ENCODE assay signal across 8 cellular contexts in the genomic region with DNA sequence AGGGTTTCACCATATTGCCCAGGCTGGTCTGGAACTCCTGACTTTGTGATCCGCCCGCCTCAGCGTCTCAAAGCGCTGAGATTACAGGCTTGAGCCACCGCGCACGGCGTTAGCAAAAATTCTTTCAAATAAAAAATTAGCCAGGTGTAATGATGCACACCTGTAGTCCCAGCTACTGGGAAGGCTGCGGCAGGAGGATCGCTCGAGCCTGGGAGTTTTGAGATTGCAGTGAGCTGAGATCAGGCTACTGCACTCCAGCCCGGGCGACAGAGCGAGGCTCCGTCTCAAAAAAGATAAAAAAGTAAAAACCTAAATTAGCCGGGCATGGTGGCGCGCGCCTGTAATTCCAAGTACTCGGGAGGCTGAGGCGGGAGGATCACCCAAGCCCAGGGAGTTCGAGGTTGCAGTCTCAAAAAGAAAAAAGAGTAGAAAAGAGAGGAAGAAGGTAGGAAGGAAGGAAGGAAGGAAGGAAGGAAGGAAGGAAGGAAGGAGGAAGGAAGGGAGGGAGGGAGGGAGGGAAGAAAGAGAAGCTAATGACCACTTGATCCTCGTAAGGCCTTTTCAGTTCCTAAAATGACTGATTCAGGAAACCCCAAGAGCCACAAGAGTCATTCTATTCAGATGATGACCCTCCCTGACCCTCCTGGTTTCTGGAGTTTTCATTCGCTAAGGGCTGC. TPM values are rescaled to one million over a fixed set of nuclear protein-coding genes. Genes with fewer than 3 reads are reported as not detected.
DNase-seq lines count a peak whose midpoint lies in the region; ATAC-seq, FAIRE-seq and TF ChIP-seq lines count a peak whose summit lies in the region.

No MANE protein-coding gene starts in this region.

- H3K79me2 ChIP-seq in GM12878 (ENCODE audit: control insufficient read depth, insufficient read depth, low read length) (no peaks in the 10 kb centered on the region), mesendoderm (ENCODE audit: control insufficient read depth, insufficient read depth, low read length) (no peaks in the 10 kb centered on the region)

- H3K4me3 ChIP-seq in BLaER1 treated with 17β-estradiol and CSF1 and Interleukin-3, amounts not matched to agents 10 nM and 100 nM: peak overlapping the region; percentile 59 to 78 (median 68)
- H3K4me3 ChIP-seq in GM12878 (peak overlapping the region; percentile 58; the same call in 1 of the 2 replicates), mesendoderm (ENCODE audit: low read length) (no peak overlapping the region)

- intact Hi-C loops in GM12878 (cut with micrococcal nuclease; ENCODE audit: unreplicated experiment): loop anchor here (5.0 kb wide), 1 partner anchor 70 kb away; no protein-coding TSS in a partner anchor

- SMC1A ChIA-PET in GM12878 (lab: Charles Lee; ENCODE audit: uncharacterized antibody, unreplicated experiment): no interaction called here

- TF ChIP-seq EP300 in GM12878 (IDR thresholded peaks at IDR 0.05; ENCODE audit: borderline replicate concordance in 1 of 2, control insufficient read depth in 1 of 2, low read depth in 2 of 2, low read length in 2 of 2): 0 out of 4 replicates have a peak, but pooled peaks of 1 of the 2 experiments have one; percentile 17

- POLR2A ChIA-PET in GM12878 (lab: Charles Lee): no interaction called here

- H3K36me3 ChIP-seq in BLaER1 treated with 17β-estradiol and CSF1 and Interleukin-3, amounts not matched to agents 10 nM and 100 nM: no peaks in the 10 kb centered on the region
- H3K36me3 ChIP-seq in GM12878 (ENCODE audit: control insufficient read depth in 2 of 2, insufficient read depth in 2 of 2, low read length in 1 of 2) (no peaks in the 10 kb centered on the region), mesendoderm (ENCODE audit: control insufficient read depth, insufficient read depth, low read length) (no peaks in the 10 kb centered on the region)

- no peak for TF ChIP-seq RAD21 in GM12878 (IDR thresholded peaks at IDR 0.05; ENCODE audit: insufficient read depth, low read depth, low read length)

- peak overlapping the region; percentile 74 to 91 (median 84) for H3K4me3 Mint-ChIP-seq in IgD-negative memory B cell

- H3K4me1 Mint-ChIP-seq in IgD-negative memory B cell: peaks cover 1 to 8% (median 3%) of the 10 kb centered on the region in 3 donors

- no peaks in the 10 kb centered on the region for H3K79me1 ChIP-seq in mesendoderm (ENCODE audit: low read length)

- RAD21 ChIA-PET in GM12878 (lab: Charles Lee; ENCODE audit: unreplicated experiment): interaction anchor here (1.8 kb wide), 1 partner anchor 71 kb away, joined by 7 read pairs; no protein-coding TSS in a partner anchor

- in situ Hi-C loops in GM12878 (cut with MboI): no loop called here

- peaks cover 0 to 2% (median 0%) of the 10 kb centered on the region in 3 donors for H3K9me3 Mint-ChIP-seq in IgD-negative memory B cell

- FAIRE-seq in GM12878 (lab: Jason Lieb, UNC): no peak

- H3K18ac ChIP-seq in mesendoderm (ENCODE audit: low read length): peak overlapping the region; percentile 33

- H3K27me3 Mint-ChIP-seq in IgD-negative memory B cell: peaks cover 2% of the 10 kb centered on the region

- no peak overlapping the region for H3K23ac ChIP-seq in mesendoderm (ENCODE audit: low read length)

- ATAC-seq in GM21381 (IDR thresholded peaks at IDR 0.05; ENCODE audit: unreplicated experiment): peak; percentile 41
- peak; percentile 77 for ATAC-seq in GM12878

- no peak for TF ChIP-seq POLR2A in GM12878 (IDR thresholded peaks at IDR 0.05; ENCODE audit: low read depth, low read length)

- peak overlapping the region; percentile 49 for H3K56ac ChIP-seq in mesendoderm (ENCODE audit: low read length)

- DNase-seq in GM12878 (ENCODE audit: low read depth, low spot score) (no peak), mesendoderm (no peak), HT-29 (ENCODE audit: low spot score) (no peak), NCI-H1092 treated with DMSO at 0.1 percent for 48 hours (lab: John Stamatoyannopoulos, UW) (no peak)
- DNase-seq in activated CD8-positive, alpha-beta memory T cell treated with anti-CD3 and anti-CD28 coated beads for 24 hours: no peak

- H3K4me1 ChIP-seq in BLaER1 treated with 17β-estradiol and CSF1 and Interleukin-3, amounts not matched to agents 10 nM and 100 nM: peaks cover 25 to 48% (median 39%) of the 10 kb centered on the region in 10 experiments
- H3K4me1 ChIP-seq in GM12878 (ENCODE audit: control insufficient read depth, insufficient read depth, low read length): peaks cover 3% of the 10 kb centered on the region; the same call in 1 of the 2 replicates
- H3K4me1 ChIP-seq in mesendoderm (ENCODE audit: control insufficient read depth, low read depth, low read length): no peaks in the 10 kb centered on the region

- H3K27ac Mint-ChIP-seq in IgD-negative memory B cell: peak overlapping the region in 2 of 3 donors; percentile 31 to 67

- peak overlapping the region; percentile 31 for H2BK120ac ChIP-seq in mesendoderm (ENCODE audit: low read depth, low read length)

- H2BK15ac ChIP-seq in mesendoderm (replicated peaks; ENCODE audit: low read depth): no peak overlapping the region

- no peaks in the 10 kb centered on the region for H4K20me1 ChIP-seq in BLaER1 treated with 17β-estradiol and CSF1 and Interleukin-3, amounts not matched to agents 10 nM and 100 nM
- no peaks in the 10 kb centered on the region for H4K20me1 ChIP-seq in GM12878 (ENCODE audit: control insufficient read depth, insufficient read depth)

- peak overlapping the region; percentile 73 to 95 (median 87) for H3K9ac ChIP-seq in BLaER1 treated with 17β-estradiol and CSF1 and Interleukin-3, amounts not matched to agents 10 nM and 100 nM
- H3K9ac ChIP-seq in GM12878 (ENCODE audit: control insufficient read depth, insufficient read depth, low read length) (no peak overlapping the region; the same call in 1 of the 2 replicates), mesendoderm (ENCODE audit: low read length) (no peak overlapping the region)

- H3K27ac ChIP-seq in BLaER1 treated with 17β-estradiol and CSF1 and Interleukin-3, amounts not matched to agents 10 nM and 100 nM: peak overlapping the region; percentile 84 to 98 (median 91)
- no peak overlapping the region; the same call in 1 of the 2 replicates for H3K27ac ChIP-seq in GM12878 (ENCODE audit: control insufficient read depth, insufficient read depth)
- peak overlapping the region; percentile 78 for H3K27ac ChIP-seq in mesendoderm (ENCODE audit: low read depth, low read length)

- 90% methylated on average over 24 of the region's 24 CpGs for WGBS in GM12878 (ENCODE audit: insufficient coverage, insufficient replicate concordance, low lambda C conversion rate, missing lambda C conversion rate)
- no CpG with 5 or more reads among the region's 24 CpGs for WGBS in mesendoderm (ENCODE audit: extremely low coverage, insufficient coverage, low lambda C conversion rate)

- peak overlapping the region; percentile 31 for H4K8ac ChIP-seq in mesendoderm (ENCODE audit: low read depth, low read length)

- CTCF ChIA-PET in GM12878 (lab: Yijun Ruan, JAX): no interaction called here

- no peak overlapping the region for H3K4ac ChIP-seq in mesendoderm (ENCODE audit: low read depth, low read length)

- no TSS peak for BruUV-seq in GM12878 (replicated peaks; lab: Mats Ljungman, UMichigan)

- TF ChIP-seq CTCF in GM12878 (IDR thresholded peaks at IDR 0.05 in 2 of 3, conservative IDR thresholded peaks at IDR 0.05 in 1 of 3; ENCODE audit: control insufficient read depth in 2 of 3, extremely low read depth in 1 of 3, insufficient read depth in 1 of 3, low read depth in 3 of 3, low read length in 3 of 3): no peak

- no peak overlapping the region for H4K5ac ChIP-seq in mesendoderm (ENCODE audit: low read length)

- H3K4me2 ChIP-seq in BLaER1 treated with 17β-estradiol and CSF1 and Interleukin-3, amounts not matched to agents 10 nM and 100 nM: peak overlapping the region; percentile 90 to 99 (median 95)
- H3K4me2 ChIP-seq in GM12878 (ENCODE audit: control insufficient read depth, insufficient read depth) (peak overlapping the region; percentile 93), mesendoderm (ENCODE audit: low read length) (no peak overlapping the region)

- H2AK5ac ChIP-seq in mesendoderm (ENCODE audit: low read length): no peak overlapping the region

- peaks cover 0 to 16% (median 0%) of the 10 kb centered on the region in 11 experiments; a peak in 4 of 22 replicates for H3K27me3 ChIP-seq in BLaER1 treated with 17β-estradiol and CSF1 and Interleukin-3, amounts not matched to agents 10 nM and 100 nM
- H3K27me3 ChIP-seq in GM12878 (replicated peaks in 1 of 2; ENCODE audit: control insufficient read depth in 2 of 2, insufficient read depth in 2 of 2, low read length in 1 of 2) (peaks cover 0 to 2% of the 10 kb centered on the region in 2 experiments; a peak in 1 of 4 replicates), mesendoderm (ENCODE audit: insufficient read depth, low read length, poor library complexity) (no peaks in the 10 kb centered on the region)

- no peak overlapping the region for H2BK5ac ChIP-seq in mesendoderm (ENCODE audit: low read length)

- peaks cover 0 to 9% (median 6%) of the 10 kb centered on the region in 11 experiments; a peak in 10 of 22 replicates for H3K9me3 ChIP-seq in BLaER1 treated with 17β-estradiol and CSF1 and Interleukin-3, amounts not matched to agents 10 nM and 100 nM (replicated peaks in 1 of 11)
- H3K9me3 ChIP-seq in GM12878 (replicated peaks; ENCODE audit: control insufficient read depth, insufficient read depth, low read length): no peaks in the 10 kb centered on the region; the same call in 2 of the 3 replicates

- peak overlapping the region; percentile 84; the same call in 1 of the 2 replicates for H2AFZ ChIP-seq in GM12878 (ENCODE audit: control insufficient read depth, low read depth, low read length)

- H3K36me3 Mint-ChIP-seq in IgD-negative memory B cell: no peaks in the 10 kb centered on the region

RNA-seq across cellular contexts. Expression of a gene that starts 59.2 kb away (rescaled TPM):
- not detected for polyA plus RNA-seq in IgD-negative memory B cell
- total RNA-seq in GM12878 (2013; cell fraction: nucleolus; rRNA removed): not detected in 2 replicates
- not detected in 2 replicates for total RNA-seq in GM12878 (2014; rRNA removed)
- total RNA-seq in GM12878 (2014; rRNA removed; fragmentation: Illumina TruSeq; extraction: Trizol): not detected in 2 replicates
- not detected in 2 replicates for total RNA-seq in GM12878 (2021)
- polyA plus RNA-seq in GM12878 (2011; ENCODE audit: low read depth): 0.05 TPM
- not detected in 2 replicates for polyA plus RNA-seq in GM12878 (2011; rRNA removed)
- not detected in 2 replicates for polyA plus RNA-seq in GM12878 (2011; cell fraction: cytosol; rRNA removed)
- polyA plus RNA-seq in GM12878 (2011; cell fraction: nucleus; rRNA removed): not detected in 2 replicates
- not detected in 2 replicates for polyA plus RNA-seq in GM12878 (2012)
- polyA plus RNA-seq in GM12878 (2014; fragmentation: Illumina TruSeq; extraction: Trizol): not detected in 2 replicates
- not detected for polyA plus RNA-seq in GM12878 (2014; fragmentation: Nextera tagmentation; extraction: Ambion mirVana)
- not detected in 2 replicates for polyA plus RNA-seq in GM12878 (2014; rRNA removed)
- polyA plus RNA-seq in GM12878 (2016; fragmentation: Nextera tagmentation; extraction: Ambion mirVana): not detected
- not detected in 2 replicates for polyA minus RNA-seq in GM12878 (2011; rRNA and poly(A)+ RNA removed)
- not detected in 2 replicates for polyA minus RNA-seq in GM12878 (2011; cell fraction: cytosol; rRNA and poly(A)+ RNA removed)
- polyA minus RNA-seq in GM12878 (2011; cell fraction: nucleus; rRNA and poly(A)+ RNA removed): not detected in 2 replicates
- 0.07 TPM for polyA plus RNA-seq in mesendoderm (2013, experiment 1 of 2)
- 0.06 TPM for polyA plus RNA-seq in mesendoderm (2013, experiment 2 of 2)
- total RNA-seq in HT-29 (2014; rRNA removed; shearing (Covaris generic)): 0.03 TPM in 1 of 2 replicates, not detected in the other

Comparison
In these comparisons a context has a peak if more than half of its experiments do, and no peak if none do; other contexts are left out.
1. H3K9ac ChIP-seq: peak in BLaER1 treated with 17β-estradiol and CSF1 and Interleukin-3, amounts not matched to agents 10 nM and 100 nM (11 of 11); none in GM12878 (single experiment) and mesendoderm (single experiment).